9 cellular contexts compared by ENCODE assay signal in genomic region chr18:76519156-76519549, GRCh38. TPM values are rescaled to one million over a fixed set of nuclear protein-coding genes. Genes with fewer than 3 reads are reported as not detected.
DNase-seq lines count a peak whose midpoint lies in the region; ATAC-seq lines count a peak whose summit lies in the region.
"Had no signal": no experiment of that assay in that cellular context is flagged by ENCODE, and none has a peak within 500 bp of the region (broad histone marks: within the 10 kb centered on the region; RNA-seq: fewer than 3 reads in every experiment).

No MANE protein-coding gene starts in this region.

- peak overlapping the region; percentile 31 for H3K4me3 Mint-ChIP-seq in stimulated activated memory B cell treated with anti-CD40 and anti-IgM and Interleukin-4, amounts not matched to agents 10 μg/mL and 1 μg/mL and 100 μg/mL, for 72 hours
- H3K4me3 Mint-ChIP-seq in activated T-cell treated with anti-CD3 and anti-CD28 coated beads, Interleukin-2, amount 50 U/mL, for 4 hours, result no peak overlapping the region

- H3K27ac Mint-ChIP-seq in stimulated activated memory B cell treated with anti-CD40 and anti-IgM and Interleukin-4, amounts not matched to agents 10 μg/mL and 1 μg/mL and 100 μg/mL, for 72 hours, result no peak overlapping the region

- in situ Hi-C loops in G401 (cut with HindIII; ENCODE audit: low sequenced_read_pairs), result no loop called here

- H3K36me3 Mint-ChIP-seq in stimulated activated memory B cell treated with anti-CD40 and anti-IgM and Interleukin-4, amounts not matched to agents 10 μg/mL and 1 μg/mL and 100 μg/mL, for 72 hours, result no peaks in the 10 kb centered on the region
- H3K36me3 Mint-ChIP-seq in activated T-cell treated with anti-CD3 and anti-CD28 coated beads, Interleukin-2, amount 50 U/mL, for 4 hours (ENCODE audit: insufficient read depth), result no peaks in the 10 kb centered on the region

- ATAC-seq in stimulated activated memory B cell treated with anti-CD40 and anti-IgM and Interleukin-4, amounts not matched to agents 10 μg/mL and 1 μg/mL and 100 μg/mL, for 72 hours, result no peak
- no peak for ATAC-seq in HG02798 (IDR thresholded peaks at IDR 0.05; ENCODE audit: poor library complexity, unreplicated experiment)
- no peak for ATAC-seq in activated T-cell treated with anti-CD3 and anti-CD28 coated beads, Interleukin-2, amount 50 U/mL, for 4 hours

- H3K4me1 Mint-ChIP-seq in stimulated activated memory B cell treated with anti-CD40 and anti-IgM and Interleukin-4, amounts not matched to agents 10 μg/mL and 1 μg/mL and 100 μg/mL, for 72 hours, result peaks cover 16% of the 10 kb centered on the region
- peaks cover 11% of the 10 kb centered on the region for H3K4me1 Mint-ChIP-seq in activated T-cell treated with anti-CD3 and anti-CD28 coated beads, Interleukin-2, amount 50 U/mL, for 4 hours (ENCODE audit: low read depth)

- H3K27me3 Mint-ChIP-seq in stimulated activated memory B cell treated with anti-CD40 and anti-IgM and Interleukin-4, amounts not matched to agents 10 μg/mL and 1 μg/mL and 100 μg/mL, for 72 hours, result peaks cover 11% of the 10 kb centered on the region
- peaks cover 35% of the 10 kb centered on the region for H3K27me3 Mint-ChIP-seq in activated T-cell treated with anti-CD3 and anti-CD28 coated beads, Interleukin-2, amount 50 U/mL, for 4 hours (ENCODE audit: low read depth)

- peak; percentile 28 for DNase-seq in NCI-H1436 (lab: John Stamatoyannopoulos, UW)
- peak; percentile 40 for DNase-seq in astrocyte of the hippocampus (ENCODE audit: low read depth, low spot score)
- DNase-seq in iris pigment epithelial cell (ENCODE audit: low read depth), result peak; percentile 49
- DNase-seq in G401 (ENCODE audit: low spot score), result no peak
- no peak for DNase-seq in C1 segment of cervical spinal cord (lab: John Stamatoyannopoulos, UW)
- DNase-seq in activated T-cell treated with anti-CD3 and anti-CD28 coated beads, Interleukin-2, amount 50 U/mL, for 4 hours, result no peak
- DNase-seq: activated CD4-positive, alpha-beta T cell treated with anti-CD3 and anti-CD28 coated beads, Interleukin-2, amount 50 U/mL, for 4 hours had no signal

- H3K9me3 Mint-ChIP-seq in stimulated activated memory B cell treated with anti-CD40 and anti-IgM and Interleukin-4, amounts not matched to agents 10 μg/mL and 1 μg/mL and 100 μg/mL, for 72 hours, result no peaks in the 10 kb centered on the region
- H3K9me3 Mint-ChIP-seq in activated T-cell treated with anti-CD3 and anti-CD28 coated beads, Interleukin-2, amount 50 U/mL, for 4 hours, result no peaks in the 10 kb centered on the region

RNA-seq across cellular contexts. Expression of gene ZNF516, which starts 24.1 kb away (rescaled TPM):
- total RNA-seq in G401 (2014; rRNA removed; shearing (Covaris generic)), result 8.4 and 9.6 TPM in 2 replicates
- 1 to 10 TPM; 3.0 to 4.3 (median 4.0) TPM for total RNA-seq in activated T-cell treated with anti-CD3 and anti-CD28 coated beads, Interleukin-2, amount 50 U/mL, for 4 hours

Comparison
In these comparisons a context has a peak if more than half of its experiments do, and no peak if none do; other contexts are left out.
1. DNase-seq: peak in NCI-H1436 (single experiment), astrocyte of the hippocampus (single experiment) and iris pigment epithelial cell (single experiment); none in G401 (single experiment), C1 segment of cervical spinal cord (0 of 14) and activated T-cell treated with anti-CD3 and anti-CD28 coated beads, Interleukin-2, amount 50 U/mL, for 4 hours (single experiment).